1 cellular context compared by ENCODE assay signal in the genomic region with DNA sequence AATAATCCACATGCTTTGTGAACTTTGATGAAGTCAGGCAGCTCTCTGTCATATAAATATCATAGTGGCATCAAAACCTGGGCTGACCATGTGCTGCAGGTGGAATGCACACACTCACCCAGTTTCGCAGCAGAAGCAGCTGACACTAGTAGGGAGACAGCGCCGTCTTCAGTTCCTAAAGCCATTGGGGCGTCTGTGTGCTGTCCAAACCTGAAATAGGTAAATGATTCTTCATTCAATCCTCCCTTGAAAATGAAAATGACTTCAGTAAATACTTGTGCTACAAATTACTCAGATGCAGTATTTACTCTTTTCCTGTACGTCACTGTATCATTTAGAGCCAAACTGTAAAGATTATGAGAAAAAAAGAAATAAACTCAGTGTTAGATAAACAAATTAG.
TF ChIP-seq lines count a peak whose summit lies in the region.

No MANE protein-coding gene starts in this region.

TF ChIP-seq in WTC11, 78 proteins besides CTCF, POLR2A, EP300 and RAD21 (continued from another document):
- TF ChIP-seq, protein P1, sequence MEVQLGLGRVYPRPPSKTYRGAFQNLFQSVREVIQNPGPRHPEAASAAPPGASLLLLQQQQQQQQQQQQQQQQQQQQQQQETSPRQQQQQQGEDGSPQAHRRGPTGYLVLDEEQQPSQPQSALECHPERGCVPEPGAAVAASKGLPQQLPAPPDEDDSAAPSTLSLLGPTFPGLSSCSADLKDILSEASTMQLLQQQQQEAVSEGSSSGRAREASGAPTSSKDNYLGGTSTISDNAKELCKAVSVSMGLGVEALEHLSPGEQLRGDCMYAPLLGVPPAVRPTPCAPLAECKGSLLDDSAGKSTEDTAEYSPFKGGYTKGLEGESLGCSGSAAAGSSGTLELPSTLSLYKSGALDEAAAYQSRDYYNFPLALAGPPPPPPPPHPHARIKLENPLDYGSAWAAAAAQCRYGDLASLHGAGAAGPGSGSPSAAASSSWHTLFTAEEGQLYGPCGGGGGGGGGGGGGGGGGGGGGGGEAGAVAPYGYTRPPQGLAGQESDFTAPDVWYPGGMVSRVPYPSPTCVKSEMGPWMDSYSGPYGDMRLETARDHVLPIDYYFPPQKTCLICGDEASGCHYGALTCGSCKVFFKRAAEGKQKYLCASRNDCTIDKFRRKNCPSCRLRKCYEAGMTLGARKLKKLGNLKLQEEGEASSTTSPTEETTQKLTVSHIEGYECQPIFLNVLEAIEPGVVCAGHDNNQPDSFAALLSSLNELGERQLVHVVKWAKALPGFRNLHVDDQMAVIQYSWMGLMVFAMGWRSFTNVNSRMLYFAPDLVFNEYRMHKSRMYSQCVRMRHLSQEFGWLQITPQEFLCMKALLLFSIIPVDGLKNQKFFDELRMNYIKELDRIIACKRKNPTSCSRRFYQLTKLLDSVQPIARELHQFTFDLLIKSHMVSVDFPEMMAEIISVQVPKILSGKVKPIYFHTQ (CRISPR knock-in tag; IDR thresholded peaks at IDR 0.05): no peak
- TF ChIP-seq RORB (CRISPR knock-in tag; IDR thresholded peaks at IDR 0.05): no peak
- TF ChIP-seq, protein P2, sequence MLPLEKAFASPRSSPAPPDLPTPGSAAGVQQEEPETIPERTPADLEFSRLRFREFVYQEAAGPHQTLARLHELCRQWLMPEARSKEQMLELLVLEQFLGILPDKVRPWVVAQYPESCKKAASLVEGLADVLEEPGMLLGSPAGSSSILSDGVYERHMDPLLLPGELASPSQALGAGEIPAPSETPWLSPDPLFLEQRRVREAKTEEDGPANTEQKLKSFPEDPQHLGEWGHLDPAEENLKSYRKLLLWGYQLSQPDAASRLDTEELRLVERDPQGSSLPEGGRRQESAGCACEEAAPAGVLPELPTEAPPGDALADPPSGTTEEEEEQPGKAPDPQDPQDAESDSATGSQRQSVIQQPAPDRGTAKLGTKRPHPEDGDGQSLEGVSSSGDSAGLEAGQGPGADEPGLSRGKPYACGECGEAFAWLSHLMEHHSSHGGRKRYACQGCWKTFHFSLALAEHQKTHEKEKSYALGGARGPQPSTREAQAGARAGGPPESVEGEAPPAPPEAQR (CRISPR knock-in tag; IDR thresholded peaks at IDR 0.05): no peak
- TF ChIP-seq ETV6 (CRISPR knock-in tag; IDR thresholded peaks at IDR 0.05): no peak
- TF ChIP-seq, protein P3, sequence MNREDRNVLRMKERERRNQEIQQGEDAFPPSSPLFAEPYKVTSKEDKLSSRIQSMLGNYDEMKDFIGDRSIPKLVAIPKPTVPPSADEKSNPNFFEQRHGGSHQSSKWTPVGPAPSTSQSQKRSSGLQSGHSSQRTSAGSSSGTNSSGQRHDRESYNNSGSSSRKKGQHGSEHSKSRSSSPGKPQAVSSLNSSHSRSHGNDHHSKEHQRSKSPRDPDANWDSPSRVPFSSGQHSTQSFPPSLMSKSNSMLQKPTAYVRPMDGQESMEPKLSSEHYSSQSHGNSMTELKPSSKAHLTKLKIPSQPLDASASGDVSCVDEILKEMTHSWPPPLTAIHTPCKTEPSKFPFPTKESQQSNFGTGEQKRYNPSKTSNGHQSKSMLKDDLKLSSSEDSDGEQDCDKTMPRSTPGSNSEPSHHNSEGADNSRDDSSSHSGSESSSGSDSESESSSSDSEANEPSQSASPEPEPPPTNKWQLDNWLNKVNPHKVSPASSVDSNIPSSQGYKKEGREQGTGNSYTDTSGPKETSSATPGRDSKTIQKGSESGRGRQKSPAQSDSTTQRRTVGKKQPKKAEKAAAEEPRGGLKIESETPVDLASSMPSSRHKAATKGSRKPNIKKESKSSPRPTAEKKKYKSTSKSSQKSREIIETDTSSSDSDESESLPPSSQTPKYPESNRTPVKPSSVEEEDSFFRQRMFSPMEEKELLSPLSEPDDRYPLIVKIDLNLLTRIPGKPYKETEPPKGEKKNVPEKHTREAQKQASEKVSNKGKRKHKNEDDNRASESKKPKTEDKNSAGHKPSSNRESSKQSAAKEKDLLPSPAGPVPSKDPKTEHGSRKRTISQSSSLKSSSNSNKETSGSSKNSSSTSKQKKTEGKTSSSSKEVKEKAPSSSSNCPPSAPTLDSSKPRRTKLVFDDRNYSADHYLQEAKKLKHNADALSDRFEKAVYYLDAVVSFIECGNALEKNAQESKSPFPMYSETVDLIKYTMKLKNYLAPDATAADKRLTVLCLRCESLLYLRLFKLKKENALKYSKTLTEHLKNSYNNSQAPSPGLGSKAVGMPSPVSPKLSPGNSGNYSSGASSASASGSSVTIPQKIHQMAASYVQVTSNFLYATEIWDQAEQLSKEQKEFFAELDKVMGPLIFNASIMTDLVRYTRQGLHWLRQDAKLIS (CRISPR knock-in tag; IDR thresholded peaks at IDR 0.05; ENCODE audit: borderline replicate concordance): no peak
- TF ChIP-seq, protein P4, sequence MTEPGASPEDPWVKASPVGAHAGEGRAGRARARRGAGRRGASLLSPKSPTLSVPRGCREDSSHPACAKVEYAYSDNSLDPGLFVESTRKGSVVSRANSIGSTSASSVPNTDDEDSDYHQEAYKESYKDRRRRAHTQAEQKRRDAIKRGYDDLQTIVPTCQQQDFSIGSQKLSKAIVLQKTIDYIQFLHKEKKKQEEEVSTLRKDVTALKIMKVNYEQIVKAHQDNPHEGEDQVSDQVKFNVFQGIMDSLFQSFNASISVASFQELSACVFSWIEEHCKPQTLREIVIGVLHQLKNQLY (CRISPR knock-in tag; IDR thresholded peaks at IDR 0.05): no peak
- TF ChIP-seq, protein P5, sequence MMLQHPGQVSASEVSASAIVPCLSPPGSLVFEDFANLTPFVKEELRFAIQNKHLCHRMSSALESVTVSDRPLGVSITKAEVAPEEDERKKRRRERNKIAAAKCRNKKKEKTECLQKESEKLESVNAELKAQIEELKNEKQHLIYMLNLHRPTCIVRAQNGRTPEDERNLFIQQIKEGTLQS (CRISPR knock-in tag; conservative IDR thresholded peaks at IDR 0.05): no peak
- TF ChIP-seq TEAD4 (CRISPR knock-in tag; IDR thresholded peaks at IDR 0.05): no peak
- TF ChIP-seq, protein P6, sequence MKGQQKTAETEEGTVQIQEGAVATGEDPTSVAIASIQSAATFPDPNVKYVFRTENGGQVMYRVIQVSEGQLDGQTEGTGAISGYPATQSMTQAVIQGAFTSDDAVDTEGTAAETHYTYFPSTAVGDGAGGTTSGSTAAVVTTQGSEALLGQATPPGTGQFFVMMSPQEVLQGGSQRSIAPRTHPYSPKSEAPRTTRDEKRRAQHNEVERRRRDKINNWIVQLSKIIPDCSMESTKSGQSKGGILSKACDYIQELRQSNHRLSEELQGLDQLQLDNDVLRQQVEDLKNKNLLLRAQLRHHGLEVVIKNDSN (CRISPR knock-in tag; IDR thresholded peaks at IDR 0.05): no peak
- TF ChIP-seq, protein P7, sequence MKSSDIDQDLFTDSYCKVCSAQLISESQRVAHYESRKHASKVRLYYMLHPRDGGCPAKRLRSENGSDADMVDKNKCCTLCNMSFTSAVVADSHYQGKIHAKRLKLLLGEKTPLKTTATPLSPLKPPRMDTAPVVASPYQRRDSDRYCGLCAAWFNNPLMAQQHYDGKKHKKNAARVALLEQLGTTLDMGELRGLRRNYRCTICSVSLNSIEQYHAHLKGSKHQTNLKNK (CRISPR knock-in tag; IDR thresholded peaks at IDR 0.05): no peak
